Comparison of ENCODE assay signal across 1 cellular context in genomic region chr13:77310579-77311279, GRCh38.
TF ChIP-seq lines count a peak whose summit lies in the region.

No MANE protein-coding gene starts in this region.

TF ChIP-seq in endothelial cell of umbilical vein, 7 proteins besides CTCF, POLR2A, EP300 and RAD21:
- TF ChIP-seq FOS (IDR thresholded peaks at IDR 0.05; ENCODE audit: borderline replicate concordance, insufficient read depth, low read length) (no peak), POLR2AphosphoS5 (IDR thresholded peaks at IDR 0.05; ENCODE audit: insufficient read depth, low read depth, low read length) (no peak), JUN (IDR thresholded peaks at IDR 0.05; ENCODE audit: borderline replicate concordance, insufficient read depth, insufficient read length, low read depth) (no peak)
- TF ChIP-seq, protein P1, sequence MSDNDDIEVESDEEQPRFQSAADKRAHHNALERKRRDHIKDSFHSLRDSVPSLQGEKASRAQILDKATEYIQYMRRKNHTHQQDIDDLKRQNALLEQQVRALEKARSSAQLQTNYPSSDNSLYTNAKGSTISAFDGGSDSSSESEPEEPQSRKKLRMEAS (IDR thresholded peaks at IDR 0.05; ENCODE audit: insufficient read depth, insufficient read length) = no peak
TF ChIP-seq in endothelial cell of umbilical vein: peak in this region for 0.
